35 cellular contexts compared by ENCODE assay signal in genomic region chr19:51023946-51024345, GRCh38. TPM values are rescaled to one million over a fixed set of nuclear protein-coding genes. Genes with fewer than 3 reads are reported as not detected.
"Had no signal": no experiment of that assay in that cellular context is flagged by ENCODE, and none has a peak within 500 bp of the region (broad histone marks: within the 10 kb centered on the region; RNA-seq: fewer than 3 reads in every experiment).

No MANE protein-coding gene starts in this region.

- H3K4me3 ChIP-seq: adrenal gland, body of pancreas, breast epithelium, MG63, Peyer's patch had no signal

- H3K27ac ChIP-seq: adrenal gland, breast epithelium, Peyer's patch, RWPE1, WERI-Rb-1 had no signal

- H3K4me3 Mint-ChIP-seq: activated CD4-positive, alpha-beta T cell treated with anti-CD3 and anti-CD28 coated beads for 36 hours; activated CD4-positive, alpha-beta T cell treated with anti-CD3 and anti-CD28 coated beads, Interleukin-2, amount 10 ng/mL, durations not matched to agents 7 days and 5 days; activated CD8-positive, alpha-beta T cell treated with anti-CD3 and anti-CD28 coated beads, Interleukin-2, amount 10 ng/mL, durations not matched to agents 7 days and 5 days; activated naive CD4-positive, alpha-beta T cell treated with anti-CD3 and anti-CD28 coated beads for 36 hours; activated T-cell treated with anti-CD3 and anti-CD28 coated beads, Interleukin-2, amount 50 U/mL, for 24 hours had no signal

- ATAC-seq: activated CD4-positive, alpha-beta T cell treated with anti-CD3 and anti-CD28 coated beads for 36 hours; activated CD8-positive, alpha-beta T cell treated with anti-CD3 and anti-CD28 coated beads, Interleukin-2, amount 10 ng/mL, durations not matched to agents 7 days and 5 days; activated naive CD4-positive, alpha-beta T cell treated with anti-CD3 and anti-CD28 coated beads, Interleukin-2, amount 50 U/mL, for 72 hours; body of pancreas; PC-3; Right ventricle myocardium inferior; SK-N-SH treated with all-trans-retinoic acid at 6 μM for 48 hours had no signal

- FAIRE-seq: astrocyte had no signal

- H3K27ac Mint-ChIP-seq: activated CD4-positive, alpha-beta T cell treated with anti-CD3 and anti-CD28 coated beads for 36 hours; activated CD4-positive, alpha-beta T cell treated with anti-CD3 and anti-CD28 coated beads, Interleukin-2, amount 10 ng/mL, durations not matched to agents 7 days and 5 days; activated CD8-positive, alpha-beta T cell treated with anti-CD3 and anti-CD28 coated beads, Interleukin-2, amount 10 ng/mL, durations not matched to agents 7 days and 5 days; activated naive CD4-positive, alpha-beta T cell treated with anti-CD3 and anti-CD28 coated beads for 36 hours; activated naive CD4-positive, alpha-beta T cell treated with anti-CD3 and anti-CD28 coated beads, Interleukin-2, amount 50 U/mL, for 72 hours; activated T-cell treated with anti-CD3 and anti-CD28 coated beads, Interleukin-2, amount 50 U/mL, for 24 hours had no signal

- H3K36me3 Mint-ChIP-seq: activated naive CD4-positive, alpha-beta T cell treated with anti-CD3 and anti-CD28 coated beads, Interleukin-2, amount 50 U/mL, for 72 hours had no signal

- DNase-seq: activated CD4-positive, alpha-beta T cell treated with anti-CD3 and anti-CD28 coated beads for 36 hours; activated CD4-positive, alpha-beta T cell treated with anti-CD3 and anti-CD28 coated beads, Interleukin-2, amount 10 ng/mL, durations not matched to agents 7 days and 5 days; activated CD4-positive, alpha-beta T cell treated with anti-CD3 and anti-CD28 coated beads, Interleukin-2, amount 50 U/mL, for 48 hours; activated CD8-positive, alpha-beta T cell treated with anti-CD3 and anti-CD28 coated beads, Interleukin-2, amount 10 ng/mL, durations not matched to agents 7 days and 5 days; activated gamma-delta T cell treated with Interleukin-2 at 50 U/mL for 16 hours; activated naive CD4-positive, alpha-beta T cell treated with anti-CD3 and anti-CD28 coated beads for 36 hours; activated T-cell treated with anti-CD3 and anti-CD28 coated beads, Interleukin-2, amount 50 U/mL, for 24 hours; adrenal gland; body of pancreas; caudate nucleus; cerebellar nuclear complex; Karpas-422; KBM-7; MG63; NCI-H1048; NCI-H1436 treated with DMSO at 0.1 percent for 48 hours; NCI-H1694 treated with DMSO at 0.1 percent for 48 hours; NCI-H2029; NCI-H345; NCI-H524 treated with DMSO at 0.1 percent for 48 hours; PC-3; Peyer's patch; SIG-M5; T1000; WERI-Rb-1 had no signal

- H3K9me3 Mint-ChIP-seq: activated CD4-positive, alpha-beta T cell treated with anti-CD3 and anti-CD28 coated beads, Interleukin-2, amount 10 ng/mL, durations not matched to agents 7 days and 5 days; activated naive CD4-positive, alpha-beta T cell treated with anti-CD3 and anti-CD28 coated beads for 36 hours; activated naive CD4-positive, alpha-beta T cell treated with anti-CD3 and anti-CD28 coated beads, Interleukin-2, amount 50 U/mL, for 72 hours; activated T-cell treated with anti-CD3 and anti-CD28 coated beads, Interleukin-2, amount 50 U/mL, for 24 hours had no signal

- H3K36me3 ChIP-seq: adrenal gland, breast epithelium, MG63, Peyer's patch, WERI-Rb-1 had no signal

- H3K4me1 ChIP-seq: breast epithelium had no signal

- H3K9me3 ChIP-seq: adrenal gland, body of pancreas, breast epithelium, MG63, Peyer's patch had no signal

RNA-seq across cellular contexts. Expression of gene KLK11, which starts 2.5 kb away (rescaled TPM):
- total RNA-seq: activated CD4-positive, alpha-beta T cell treated with anti-CD3 and anti-CD28 coated beads for 36 hours; activated CD4-positive, alpha-beta T cell treated with anti-CD3 and anti-CD28 coated beads, Interleukin-2, amount 10 ng/mL, durations not matched to agents 7 days and 5 days; activated CD8-positive, alpha-beta T cell treated with anti-CD3 and anti-CD28 coated beads, Interleukin-2, amount 10 ng/mL, durations not matched to agents 7 days and 5 days; activated naive CD4-positive, alpha-beta T cell treated with anti-CD3 and anti-CD28 coated beads for 36 hours; activated naive CD4-positive, alpha-beta T cell treated with anti-CD3 and anti-CD28 coated beads, Interleukin-2, amount 50 U/mL, for 72 hours; adrenal gland; astrocyte; NCI-H460; PC-3; Right ventricle myocardium inferior; SK-MEL-5; T-helper 1 cell treated with Interleukin-12 subunit alpha and Interleukin-12 subunit beta and Interleukin-4 antibody, amounts not matched to agents 30 ng/mL and 1 ng/mL, for 36 hours; T-helper 2 cell treated with Interferon-gamma antibody and Interleukin-4, amounts not matched to agents 100 ng/mL and 5 ng/mL, for 36 hours had no signal

RNA-seq across cellular contexts. Expression of gene KLK10, which starts 4.4 kb away (rescaled TPM):
- total RNA-seq: activated CD4-positive, alpha-beta T cell treated with anti-CD3 and anti-CD28 coated beads for 36 hours; activated CD4-positive, alpha-beta T cell treated with anti-CD3 and anti-CD28 coated beads, Interleukin-2, amount 10 ng/mL, durations not matched to agents 7 days and 5 days; activated CD8-positive, alpha-beta T cell treated with anti-CD3 and anti-CD28 coated beads, Interleukin-2, amount 10 ng/mL, durations not matched to agents 7 days and 5 days; activated naive CD4-positive, alpha-beta T cell treated with anti-CD3 and anti-CD28 coated beads for 36 hours; activated naive CD4-positive, alpha-beta T cell treated with anti-CD3 and anti-CD28 coated beads, Interleukin-2, amount 50 U/mL, for 72 hours; body of pancreas; Right ventricle myocardium inferior; SK-MEL-5; T-helper 1 cell treated with Interleukin-12 subunit alpha and Interleukin-12 subunit beta and Interleukin-4 antibody, amounts not matched to agents 30 ng/mL and 1 ng/mL, for 36 hours; T-helper 2 cell treated with Interferon-gamma antibody and Interleukin-4, amounts not matched to agents 100 ng/mL and 5 ng/mL, for 36 hours had no signal

RNA-seq across cellular contexts. Expression of gene KLK12, which starts 10.9 kb away (rescaled TPM):
- total RNA-seq: activated CD4-positive, alpha-beta T cell treated with anti-CD3 and anti-CD28 coated beads for 36 hours; activated CD4-positive, alpha-beta T cell treated with anti-CD3 and anti-CD28 coated beads, Interleukin-2, amount 10 ng/mL, durations not matched to agents 7 days and 5 days; activated CD8-positive, alpha-beta T cell treated with anti-CD3 and anti-CD28 coated beads, Interleukin-2, amount 10 ng/mL, durations not matched to agents 7 days and 5 days; activated naive CD4-positive, alpha-beta T cell treated with anti-CD3 and anti-CD28 coated beads for 36 hours; activated naive CD4-positive, alpha-beta T cell treated with anti-CD3 and anti-CD28 coated beads, Interleukin-2, amount 50 U/mL, for 72 hours; adrenal gland; astrocyte; body of pancreas; breast epithelium; NCI-H460; PC-3; Right ventricle myocardium inferior; SK-MEL-5; T-helper 1 cell treated with Interleukin-12 subunit alpha and Interleukin-12 subunit beta and Interleukin-4 antibody, amounts not matched to agents 30 ng/mL and 1 ng/mL, for 36 hours; T-helper 2 cell treated with Interferon-gamma antibody and Interleukin-4, amounts not matched to agents 100 ng/mL and 5 ng/mL, for 36 hours had no signal

RNA-seq across cellular contexts. Expression of gene KLK8, which starts 22.5 kb away (rescaled TPM):
- total RNA-seq: activated CD4-positive, alpha-beta T cell treated with anti-CD3 and anti-CD28 coated beads for 36 hours; activated CD4-positive, alpha-beta T cell treated with anti-CD3 and anti-CD28 coated beads, Interleukin-2, amount 10 ng/mL, durations not matched to agents 7 days and 5 days; activated CD8-positive, alpha-beta T cell treated with anti-CD3 and anti-CD28 coated beads, Interleukin-2, amount 10 ng/mL, durations not matched to agents 7 days and 5 days; activated naive CD4-positive, alpha-beta T cell treated with anti-CD3 and anti-CD28 coated beads for 36 hours; activated naive CD4-positive, alpha-beta T cell treated with anti-CD3 and anti-CD28 coated beads, Interleukin-2, amount 50 U/mL, for 72 hours; adrenal gland; astrocyte; body of pancreas; NCI-H460; Peyer's patch; Right ventricle myocardium inferior; SK-MEL-5; T-helper 1 cell treated with Interleukin-12 subunit alpha and Interleukin-12 subunit beta and Interleukin-4 antibody, amounts not matched to agents 30 ng/mL and 1 ng/mL, for 36 hours; T-helper 2 cell treated with Interferon-gamma antibody and Interleukin-4, amounts not matched to agents 100 ng/mL and 5 ng/mL, for 36 hours had no signal

RNA-seq across cellular contexts. Expression of gene KLK7, which starts 40.2 kb away (rescaled TPM):
- total RNA-seq: activated CD4-positive, alpha-beta T cell treated with anti-CD3 and anti-CD28 coated beads for 36 hours; activated CD4-positive, alpha-beta T cell treated with anti-CD3 and anti-CD28 coated beads, Interleukin-2, amount 10 ng/mL, durations not matched to agents 7 days and 5 days; activated CD8-positive, alpha-beta T cell treated with anti-CD3 and anti-CD28 coated beads, Interleukin-2, amount 10 ng/mL, durations not matched to agents 7 days and 5 days; activated naive CD4-positive, alpha-beta T cell treated with anti-CD3 and anti-CD28 coated beads for 36 hours; activated naive CD4-positive, alpha-beta T cell treated with anti-CD3 and anti-CD28 coated beads, Interleukin-2, amount 50 U/mL, for 72 hours; adrenal gland; astrocyte; NCI-H460; Right ventricle myocardium inferior; SK-MEL-5; T-helper 1 cell treated with Interleukin-12 subunit alpha and Interleukin-12 subunit beta and Interleukin-4 antibody, amounts not matched to agents 30 ng/mL and 1 ng/mL, for 36 hours; T-helper 2 cell treated with Interferon-gamma antibody and Interleukin-4, amounts not matched to agents 100 ng/mL and 5 ng/mL, for 36 hours had no signal
